10 cellular contexts compared by ENCODE assay signal in genomic region chr13:40115456-40115855, GRCh38.
A peak's percentile ranks its signal among the peaks of the same experiment; 100 is the strongest.
DNase-seq lines count a peak whose midpoint lies in the region; ATAC-seq, FAIRE-seq and TF ChIP-seq lines count a peak whose summit lies in the region.
"Had no signal": no experiment of that assay in that cellular context is flagged by ENCODE, and none has a peak within 500 bp of the region (broad histone marks: within the 10 kb centered on the region; RNA-seq: fewer than 3 reads in every experiment).

No MANE protein-coding gene starts in this region.

- H3K9me3 ChIP-seq in K562 (replicated peaks; ENCODE audit: control insufficient read depth, insufficient read depth, low read depth, low read length), result no peaks in the 10 kb centered on the region
- H3K9me3 ChIP-seq in right lobe of liver, result peaks cover 0 to 3% (median 0%) of the 10 kb centered on the region in 4 donors
- H3K9me3 ChIP-seq in subcutaneous abdominal adipose tissue (ENCODE audit: control insufficient read depth in 5 of 5, low read length in 5 of 5), result peaks cover 0 to 7% (median 4%) of the 10 kb centered on the region in 5 donors
- H3K9me3 ChIP-seq: mucosa of descending colon had no signal

- intact Hi-C loops in K562 (cut with micrococcal nuclease), result no loop called here
- intact Hi-C loops in right lobe of liver (cut with DNase I), result no loop called here

- no peaks in the 10 kb centered on the region for H4K20me1 ChIP-seq in K562 (replicated peaks; ENCODE audit: control insufficient read depth, insufficient read depth, low read length)

- peak overlapping the region; percentile 85 for H3K27ac Mint-ChIP-seq in activated CD8-positive, alpha-beta memory T cell treated with anti-CD3 and anti-CD28 coated beads, Interleukin-2, amount 10 ng/mL, durations not matched to agents 7 days and 5 days

- H3K27ac ChIP-seq in K562 (ENCODE audit: extremely low read depth, low read depth, low read length), result peak overlapping the region; percentile 68; the same call in 1 of the 3 replicates
- peak overlapping the region in 2 of 3 donors; percentile 14 to 34 for H3K27ac ChIP-seq in right lobe of liver
- peak overlapping the region; percentile 8 for H3K27ac ChIP-seq in subcutaneous abdominal adipose tissue (ENCODE audit: low read depth, low read length)

- TF ChIP-seq RAD21 in K562 (CRISPR knock-in tag; conservative IDR thresholded peaks at IDR 0.05 in 1 of 2, IDR thresholded peaks at IDR 0.05 in 1 of 2), result no peak

- H3K79me2 ChIP-seq in K562 (ENCODE audit: control insufficient read depth, insufficient read depth, low read length), result no peaks in the 10 kb centered on the region

- in situ Hi-C loops in K562 (cut with MboI), result no loop called here

- no peak overlapping the region for H3K4me2 ChIP-seq in K562 (ENCODE audit: insufficient read depth, low read length)

- CTCF ChIA-PET in activated CD8-positive, alpha-beta memory T cell treated with anti-CD3 and anti-CD28 coated beads, Interleukin-2, amount 10 ng/mL, durations not matched to agents 7 days and 5 days (lab: Charles Lee), result interaction anchor here (0.6 to 1.0 kb wide), 3 partner anchors 13 to 569 kb away, joined by 3 to 4 read pairs (median 3); no protein-coding TSS in a partner anchor
- CTCF ChIA-PET in K562 (lab: Yijun Ruan, JAX; ENCODE audit: low intra/inter-chr PET ratio), result no interaction called here

- H3K36me3 ChIP-seq in K562 (ENCODE audit: control insufficient read depth, insufficient read depth, low read length), result no peaks in the 10 kb centered on the region
- H3K36me3 ChIP-seq in right lobe of liver, result no peaks in the 10 kb centered on the region
- no peaks in the 10 kb centered on the region for H3K36me3 ChIP-seq in subcutaneous abdominal adipose tissue (ENCODE audit: control insufficient read depth in 5 of 5, insufficient read depth in 5 of 5, low read length in 5 of 5)

- peaks cover 8% of the 10 kb centered on the region for H3K36me3 Mint-ChIP-seq in activated CD8-positive, alpha-beta memory T cell treated with anti-CD3 and anti-CD28 coated beads, Interleukin-2, amount 10 ng/mL, durations not matched to agents 7 days and 5 days

- no peak for TF ChIP-seq POLR2A in K562 (conservative IDR thresholded peaks at IDR 0.05)
- no peak for TF ChIP-seq POLR2A in right lobe of liver (IDR thresholded peaks at IDR 0.05)

- no peaks in the 10 kb centered on the region for H3K9me1 ChIP-seq in K562 (ENCODE audit: control insufficient read depth, insufficient read depth, low read length)

- no peak for DNase-seq in activated CD8-positive, alpha-beta memory T cell treated with anti-CD3 and anti-CD28 coated beads, Interleukin-2, amount 10 ng/mL, durations not matched to agents 7 days and 5 days
- DNase-seq in activated CD8-positive, alpha-beta memory T cell treated with anti-CD3 and anti-CD28 coated beads for 24 hours, result no peak
- DNase-seq in K562 (ENCODE audit: extremely low read depth in 1 of 4, low spot score in 3 of 4) (no peak), right lobe of liver (no peak), HUDEP-2 (lab: John Stamatoyannopoulos, UW; ENCODE audit: unreplicated experiment in 76 of 76) (no peak), NCI-H69 (lab: John Stamatoyannopoulos, UW) (no peak)
- DNase-seq: NCI-H1436 had no signal

- H3K27me3 Mint-ChIP-seq in activated CD8-positive, alpha-beta memory T cell treated with anti-CD3 and anti-CD28 coated beads, Interleukin-2, amount 10 ng/mL, durations not matched to agents 7 days and 5 days, result no peaks in the 10 kb centered on the region

- H2AFZ ChIP-seq in K562 (ENCODE audit: low read depth, low read length), result peak overlapping the region; percentile 92

- peaks cover 0 to 11% of the 10 kb centered on the region in 2 experiments; a peak in 2 of 5 replicates for H3K4me1 ChIP-seq in K562 (replicated peaks in 1 of 2; ENCODE audit: control insufficient read depth in 2 of 2, insufficient read depth in 2 of 2, low read length in 2 of 2)
- peaks cover 0 to 6% (median 3%) of the 10 kb centered on the region in 4 donors for H3K4me1 ChIP-seq in right lobe of liver
- H3K4me1 ChIP-seq in subcutaneous abdominal adipose tissue (ENCODE audit: control insufficient read depth in 5 of 5, insufficient read depth in 5 of 5, low read length in 5 of 5), result peaks cover 0 to 29% (median 21%) of the 10 kb centered on the region in 5 donors

- TF ChIP-seq CTCF in K562 (IDR thresholded peaks at IDR 0.05 in 2 of 3, conservative IDR thresholded peaks at IDR 0.05 in 1 of 3; ENCODE audit: insufficient read depth in 2 of 3, low read depth in 1 of 3, low read length in 3 of 3), result no peak
- TF ChIP-seq CTCF in right lobe of liver (IDR thresholded peaks at IDR 0.05), result no peak

- FAIRE-seq in K562 (lab: Jason Lieb, UNC), result no peak

- H3K4me1 Mint-ChIP-seq in activated CD8-positive, alpha-beta memory T cell treated with anti-CD3 and anti-CD28 coated beads, Interleukin-2, amount 10 ng/mL, durations not matched to agents 7 days and 5 days, result peaks cover 20% of the 10 kb centered on the region

- POLR2A ChIA-PET in K562 (lab: Yijun Ruan, JAX), result no interaction called here

- H3K9ac ChIP-seq in K562 (ENCODE audit: insufficient read depth in 1 of 2, low read depth in 2 of 2, low read length in 2 of 2), result no peak overlapping the region
- no peak overlapping the region for H3K9ac ChIP-seq in subcutaneous abdominal adipose tissue (ENCODE audit: low read length in 5 of 5)

- H3K4me3 ChIP-seq in K562, result no peak overlapping the region
- H3K4me3 ChIP-seq in right lobe of liver, result no peak overlapping the region
- H3K4me3 ChIP-seq in subcutaneous abdominal adipose tissue (ENCODE audit: low read depth in 1 of 5, low read length in 5 of 5), result no peak overlapping the region
- H3K4me3 ChIP-seq: mucosa of descending colon had no signal

- no TSS peak for BruUV-seq in K562 (replicated peaks; lab: Mats Ljungman, UMichigan)

- no peak overlapping the region for H3K4me3 Mint-ChIP-seq in activated CD8-positive, alpha-beta memory T cell treated with anti-CD3 and anti-CD28 coated beads, Interleukin-2, amount 10 ng/mL, durations not matched to agents 7 days and 5 days

- H3K27me3 ChIP-seq in K562 (ENCODE audit: control insufficient read depth in 2 of 2, insufficient read depth in 2 of 2, low read length in 2 of 2) (no peaks in the 10 kb centered on the region), right lobe of liver (no peaks in the 10 kb centered on the region), subcutaneous abdominal adipose tissue (ENCODE audit: control insufficient read depth in 5 of 5, insufficient read depth in 4 of 5, low read length in 5 of 5) (no peaks in the 10 kb centered on the region)

- ATAC-seq in activated CD8-positive, alpha-beta memory T cell treated with anti-CD3 and anti-CD28 coated beads, Interleukin-2, amount 10 ng/mL, durations not matched to agents 7 days and 5 days, result no peak
- no peak for ATAC-seq in K562
- ATAC-seq in right lobe of liver, result no peak
- ATAC-seq in GM18498 (IDR thresholded peaks at IDR 0.05; ENCODE audit: unreplicated experiment), result no peak

- WGBS in K562 (ENCODE audit: insufficient coverage, low coverage, missing lambda C conversion rate), result 0% methylated on average over 2 of the region's 2 CpGs
- 73% methylated on average over 2 of the region's 2 CpGs for WGBS in right lobe of liver (ENCODE audit: insufficient coverage, low coverage, low lambda C conversion rate, missing lambda C conversion rate)

- no peak for TF ChIP-seq EP300 in K562 (IDR thresholded peaks at IDR 0.05; ENCODE audit: low read length)

- H3K9me3 Mint-ChIP-seq in activated CD8-positive, alpha-beta memory T cell treated with anti-CD3 and anti-CD28 coated beads, Interleukin-2, amount 10 ng/mL, durations not matched to agents 7 days and 5 days (ENCODE audit: low read depth), result peaks cover 9% of the 10 kb centered on the region

TF ChIP-seq in K562, 482 proteins besides CTCF, POLR2A, EP300 and RAD21:
- no peak for TF ChIP-seq ZBTB9 (CRISPR knock-in tag; IDR thresholded peaks at IDR 0.05)
- no peak for TF ChIP-seq ZNF444 (CRISPR knock-in tag; IDR thresholded peaks at IDR 0.05)
- TF ChIP-seq ZNF431 (CRISPR knock-in tag; IDR thresholded peaks at IDR 0.05), result no peak
- TF ChIP-seq TBL1XR1 (IDR thresholded peaks at IDR 0.05; ENCODE audit: low read length in 2 of 2), result no peak
- no peak for TF ChIP-seq RAD51 (IDR thresholded peaks at IDR 0.05; ENCODE audit: borderline replicate concordance, low read depth)
- TF ChIP-seq ETV5 (CRISPR knock-in tag; IDR thresholded peaks at IDR 0.05; ENCODE audit: low read depth), result no peak

Comparison
In these comparisons a context has a peak if more than half of its experiments do, and no peak if none do; other contexts are left out.
1. H3K27ac ChIP-seq: peak in every context shown above with its lines; median percentile 68 in K562; 24 in right lobe of liver; 8 in subcutaneous abdominal adipose tissue.